6 cellular contexts compared by ENCODE assay signal in genomic region chr17:47850373-47850691, GRCh38. TPM values are rescaled to one million over a fixed set of nuclear protein-coding genes. Genes with fewer than 3 reads are reported as not detected.
DNase-seq lines count a peak whose midpoint lies in the region; ATAC-seq, FAIRE-seq and TF ChIP-seq lines count a peak whose summit lies in the region.

No MANE protein-coding gene starts in this region.

- peak overlapping the region; percentile 74 to 91 for H3K27ac ChIP-seq in A549

- DNase-seq in A549 (ENCODE audit: low read depth in 1 of 2, low spot score in 1 of 2) (no peak), RKO (ENCODE audit: low spot score) (peak; percentile 52), HEK293T (ENCODE audit: extremely low spot score) (no peak)
- no peak for DNase-seq in stimulated activated CD4-positive, alpha-beta T cell treated with anti-CD3 and anti-CD28 coated beads, Interleukin-1b, Interleukin-23, amount 100 ng/mL, for 48 hours

- peak overlapping the region; percentile 50 for H3K4me3 ChIP-seq in A549
- H3K4me3 ChIP-seq in iPS-18c (ENCODE audit: insufficient read depth, low read depth, low read length), result peak overlapping the region; percentile 71

- 81% methylated on average over 9 of the region's 9 CpGs for WGBS in A549 (ENCODE audit: missing lambda C conversion rate)

- H3K9me3 ChIP-seq in A549, result no peaks in the 10 kb centered on the region
- no peaks in the 10 kb centered on the region for H3K9me3 ChIP-seq in iPS-18c (ENCODE audit: control insufficient read depth, insufficient read depth, low read length)

- TF ChIP-seq RAD21 in A549 (conservative IDR thresholded peaks at IDR 0.05 in 1 of 2, IDR thresholded peaks at IDR 0.05 in 1 of 2), result no peak

- ATAC-seq in A549, result no peak; a peak in 1 of 6 replicates
- no peak for ATAC-seq in activated CD4-positive, CD25-positive, alpha-beta regulatory T cell treated with anti-CD3 and anti-CD28 coated beads, Interleukin-2, amount 50 U/mL, for 24 hours

- FAIRE-seq in A549 (lab: Jason Lieb, UNC), result no peak

- TF ChIP-seq CTCF in A549 (IDR thresholded peaks at IDR 0.05), result no peak

- CTCF ChIA-PET in A549 (lab: Yijun Ruan, JAX) (interaction anchor here (0.7 to 36.3 kb wide), 10 partner anchors 5 to 168 kb away, joined by 3 to 1860 read pairs (median 119); partner anchors contain the start of genes CDK5RAP3, LRRC46, MRPL10 and SCRN2), HEK293T (lab: Yijun Ruan, JAX) (interaction anchor here (11.6 kb wide), 1 partner anchor 37 kb away, joined by 355 read pairs; the partner anchor contains the start of gene SP2)

- peaks cover 16% of the 10 kb centered on the region for H3K4me1 ChIP-seq in A549

- no peak for TF ChIP-seq POLR2A in A549 (IDR thresholded peaks at IDR 0.05; ENCODE audit: low read length)

- no peak for TF ChIP-seq EP300 in A549 (IDR thresholded peaks at IDR 0.05)

- POLR2A ChIA-PET in A549 (lab: Yijun Ruan, JAX), result interaction anchor here (0.5 to 3.6 kb wide), 6 partner anchors 9 to 204 kb away, joined by 3 to 18 read pairs (median 4); partner anchors contain the start of genes LRRC46, MRPL10, PNPO and SCRN2
- POLR2A ChIA-PET in HEK293T (lab: Yijun Ruan, JAX), result interaction anchor here (0.9 to 5.0 kb wide), 9 partner anchors 8 to 91 kb away, joined by 3 to 20 read pairs (median 6); partner anchors contain the start of genes LRRC46, MRPL10, PNPO and SCRN2

- peak overlapping the region; percentile 93 for H3K4me2 ChIP-seq in A549

TF ChIP-seq in A549, 52 proteins besides CTCF, POLR2A, EP300 and RAD21 (continues in another document):
- TF ChIP-seq REST (IDR thresholded peaks at IDR 0.05) (no peak), PHF8 (IDR thresholded peaks at IDR 0.05; ENCODE audit: borderline replicate concordance, low read depth) (no peak), RFX5 (IDR thresholded peaks at IDR 0.05) (no peak), NPAS2 (CRISPR knock-in tag; IDR thresholded peaks at IDR 0.05; ENCODE audit: borderline replicate concordance) (no peak), NR3C1 (IDR thresholded peaks at IDR 0.05) (no peak), FOSL2 (IDR thresholded peaks at IDR 0.05) (no peak), FOSL2 (CRISPR knock-in tag; IDR thresholded peaks at IDR 0.05) (no peak), E2F6 (IDR thresholded peaks at IDR 0.05; ENCODE audit: borderline replicate concordance, low read depth) (no peak)

TF ChIP-seq in HEK293T, 16 proteins besides CTCF, POLR2A, EP300 and RAD21:
- TF ChIP-seq ELF4 (IDR thresholded peaks at IDR 0.05), result no peak
- no peak for TF ChIP-seq LEF1 (IDR thresholded peaks at IDR 0.05; ENCODE audit: borderline replicate concordance)
- no peak for TF ChIP-seq CTBP1 (IDR thresholded peaks at IDR 0.05; ENCODE audit: borderline replicate concordance)
- no peak for TF ChIP-seq FOXK2 (IDR thresholded peaks at IDR 0.05)
- no peak for TF ChIP-seq ARNT (IDR thresholded peaks at IDR 0.05)
- TF ChIP-seq SP1 (IDR thresholded peaks at IDR 0.05), result no peak
- TF ChIP-seq BHLHE40 (IDR thresholded peaks at IDR 0.05; ENCODE audit: borderline replicate concordance), result no peak
- no peak for TF ChIP-seq TARDBP (IDR thresholded peaks at IDR 0.05)

RNA-seq across cellular contexts. Expression of gene SP6, which starts 0.6 kb away (rescaled TPM):
- 0.61 and 0.67 TPM in 2 replicates for polyA plus RNA-seq in A549 (2011; rRNA removed)
- polyA plus RNA-seq in A549 (2012; cell fraction: cytosol; rRNA removed), result 0.83 and 1.4 TPM in 2 replicates
- 1.8 and 2.6 TPM in 2 replicates for polyA plus RNA-seq in A549 (2012; cell fraction: nucleus; rRNA removed)
- 2.0 to 2.3 TPM (median 2.1 TPM) in 3 replicates for polyA plus RNA-seq in A549 (2017; fragmentation: RNase III; extraction: RNeasy Plus Mini Kit Qiagen cat#74134 plus additional on column Dnase treatment)
- polyA minus RNA-seq in A549 (2011; rRNA and poly(A)+ RNA removed), result 0.24 and 0.50 TPM in 2 replicates

RNA-seq across cellular contexts. Expression of gene SCRN2, which starts 9.3 kb away (rescaled TPM):
- 20.7 and 25.8 TPM in 2 replicates for polyA plus RNA-seq in A549 (2011; rRNA removed)
- 52.9 and 61.8 TPM in 2 replicates for polyA plus RNA-seq in A549 (2012; cell fraction: cytosol; rRNA removed)
- 177 and 179 TPM in 2 replicates for polyA plus RNA-seq in A549 (2012; cell fraction: nucleus; rRNA removed)
- 37.3 to 47.7 TPM (median 43.7 TPM) in 3 replicates for polyA plus RNA-seq in A549 (2017; fragmentation: RNase III; extraction: RNeasy Plus Mini Kit Qiagen cat#74134 plus additional on column Dnase treatment)
- polyA minus RNA-seq in A549 (2011; rRNA and poly(A)+ RNA removed), result 20.0 and 22.6 TPM in 2 replicates

RNA-seq across cellular contexts. Expression of gene LRRC46, which starts 18.9 kb away (rescaled TPM):
- polyA plus RNA-seq in A549 (2011; rRNA removed) (1.7 and 2.7 TPM in 2 replicates), A549 (2017; fragmentation: RNase III; extraction: RNeasy Plus Mini Kit Qiagen cat#74134 plus additional on column Dnase treatment) (2.3 to 3.0 TPM (median 2.5 TPM) in 3 replicates)
- 1.7 TPM in 2 replicates for polyA plus RNA-seq in A549 (2012; cell fraction: cytosol; rRNA removed)
- polyA plus RNA-seq in A549 (2012; cell fraction: nucleus; rRNA removed), result 3.8 and 5.1 TPM in 2 replicates
- polyA minus RNA-seq in A549 (2011; rRNA and poly(A)+ RNA removed), result 1.4 and 1.7 TPM in 2 replicates

RNA-seq across cellular contexts. Expression of gene MRPL10, which starts 19.0 kb away (rescaled TPM):
- polyA plus RNA-seq in A549 (2011; rRNA removed), result 97.7 and 103 TPM in 2 replicates
- 136 and 194 TPM in 2 replicates for polyA plus RNA-seq in A549 (2012; cell fraction: cytosol; rRNA removed)
- 108 and 166 TPM in 2 replicates for polyA plus RNA-seq in A549 (2012; cell fraction: nucleus; rRNA removed)
- 56.8 to 62.8 TPM (median 62.0 TPM) in 3 replicates for polyA plus RNA-seq in A549 (2017; fragmentation: RNase III; extraction: RNeasy Plus Mini Kit Qiagen cat#74134 plus additional on column Dnase treatment)
- 116 and 142 TPM in 2 replicates for polyA minus RNA-seq in A549 (2011; rRNA and poly(A)+ RNA removed)

RNA-seq across cellular contexts. Expression of gene OSBPL7, which starts 28.7 kb away (rescaled TPM):
- polyA plus RNA-seq in A549 (2011; rRNA removed) (7.0 and 7.1 TPM in 2 replicates), A549 (2017; fragmentation: RNase III; extraction: RNeasy Plus Mini Kit Qiagen cat#74134 plus additional on column Dnase treatment) (11.4 to 16.9 TPM (median 15.4 TPM) in 3 replicates)
- 9.2 and 11.9 TPM in 2 replicates for polyA plus RNA-seq in A549 (2012; cell fraction: cytosol; rRNA removed)
- polyA plus RNA-seq in A549 (2012; cell fraction: nucleus; rRNA removed), result 54.3 and 75.1 TPM in 2 replicates
- polyA minus RNA-seq in A549 (2011; rRNA and poly(A)+ RNA removed), result 14.2 and 14.7 TPM in 2 replicates
